Comparison of ENCODE assay signal across 9 cellular contexts in genomic region chr7:142711722-142712616, GRCh38. TPM values are rescaled to one million over a fixed set of nuclear protein-coding genes. Genes with fewer than 3 reads are reported as not detected.
DNase-seq lines count a peak whose midpoint lies in the region; ATAC-seq and TF ChIP-seq lines count a peak whose summit lies in the region.
"Had no signal": no experiment of that assay in that cellular context is flagged by ENCODE, and none has a peak within 500 bp of the region (broad histone marks: within the 10 kb centered on the region; RNA-seq: fewer than 3 reads in every experiment).

No MANE protein-coding gene starts in this region.

- H4K20me1 ChIP-seq in neural cell (ENCODE audit: insufficient read depth), result no peaks in the 10 kb centered on the region

- no peak for TF ChIP-seq RAD21 in neural cell (conservative IDR thresholded peaks at IDR 0.05)

- peak; percentile 57 for TF ChIP-seq CTCF in GM13977 (IDR thresholded peaks at IDR 0.05; ENCODE audit: extremely low read depth, insufficient read depth, missing control alignments)
- peak; percentile 74 for TF ChIP-seq CTCF in chondrocyte (IDR thresholded peaks at IDR 0.05)
- TF ChIP-seq CTCF in neural cell (IDR thresholded peaks at IDR 0.05; ENCODE audit: poor library complexity, severe bottlenecking), result peak; percentile 37
- TF ChIP-seq CTCF in suprapubic skin (IDR thresholded peaks at IDR 0.05), result peak in 1 of 2 donors; percentile 33

- no peak overlapping the region for H2AFZ ChIP-seq in neural cell (ENCODE audit: low read depth, low read length)

- H3K27me3 Mint-ChIP-seq in chondrocyte (ENCODE audit: low read depth), result peaks cover 12% of the 10 kb centered on the region

- H3K27me3 ChIP-seq in neural cell (ENCODE audit: insufficient read depth, low read depth, low read length) (no peaks in the 10 kb centered on the region), suprapubic skin (no peaks in the 10 kb centered on the region)

- H3K27ac ChIP-seq in neural cell (ENCODE audit: low read length), result no peak overlapping the region
- no peak overlapping the region for H3K27ac ChIP-seq in suprapubic skin
- H3K27ac ChIP-seq: SK-N-MC had no signal

- no peaks in the 10 kb centered on the region for H3K4me1 Mint-ChIP-seq in chondrocyte (ENCODE audit: low read depth)

- no peak overlapping the region for H3K4me3 Mint-ChIP-seq in chondrocyte (ENCODE audit: unreplicated experiment)

- H3K9ac ChIP-seq in neural cell (ENCODE audit: low read length), result no peak overlapping the region

- no peak for ATAC-seq in GM21515 (IDR thresholded peaks at IDR 0.05; ENCODE audit: unreplicated experiment)

- H3K36me3 ChIP-seq in neural cell (ENCODE audit: insufficient read depth, low read length) (no peaks in the 10 kb centered on the region), suprapubic skin (no peaks in the 10 kb centered on the region)

- no peaks in the 10 kb centered on the region for H3K9me3 ChIP-seq in neural cell (ENCODE audit: low read length)
- H3K9me3 ChIP-seq in suprapubic skin, result no peaks in the 10 kb centered on the region

- H3K9me2 ChIP-seq in neural cell (ENCODE audit: insufficient read depth, low read length), result no peaks in the 10 kb centered on the region

- in situ Hi-C loops in GM13977 (cut with MboI; ENCODE audit: low pct_unique_long_range_greater_than_20kb, low sequenced_read_pairs, unreplicated experiment), result no loop called here

- TF ChIP-seq POLR2A in suprapubic skin (IDR thresholded peaks at IDR 0.05), result no peak

- no peak overlapping the region for H3K27ac Mint-ChIP-seq in chondrocyte (ENCODE audit: unreplicated experiment)

- no peaks in the 10 kb centered on the region for H3K9me3 Mint-ChIP-seq in chondrocyte (ENCODE audit: low read depth)

- no peaks in the 10 kb centered on the region for H3K4me1 ChIP-seq in suprapubic skin

- H3K4me2 ChIP-seq in neural cell (ENCODE audit: low read length), result no peak overlapping the region

- TF ChIP-seq EP300 in neural cell (conservative IDR thresholded peaks at IDR 0.05; ENCODE audit: poor library complexity, severe bottlenecking), result no peak
- no peak for TF ChIP-seq EP300 in suprapubic skin (IDR thresholded peaks at IDR 0.05)

- no peaks in the 10 kb centered on the region for H3K36me3 Mint-ChIP-seq in chondrocyte (ENCODE audit: low read depth)

- H3K4me3 ChIP-seq in neural cell (ENCODE audit: low read length), result no peak overlapping the region
- H3K4me3 ChIP-seq in suprapubic skin, result no peak overlapping the region
- H3K4me3 ChIP-seq: SK-N-MC had no signal

- 67% methylated on average over 18 of the region's 18 CpGs for WGBS in suprapubic skin

- no peaks in the 10 kb centered on the region for H3K79me2 ChIP-seq in neural cell (replicated peaks; ENCODE audit: insufficient read depth, low read length)

- DNase-seq in CD1c-positive myeloid dendritic cell (ENCODE audit: extremely low spot score) (peak; percentile 24), GM13977 (ENCODE audit: low spot score) (no peak), RKO (ENCODE audit: low spot score) (peak; percentile 63), chondrocyte (ENCODE audit: low spot score) (no peak), suprapubic skin (ENCODE audit: low spot score in 2 of 2) (no peak), NCI-H2227 (lab: John Stamatoyannopoulos, UW; ENCODE audit: unreplicated experiment) (no peak)

- H3F3A ChIP-seq in neural cell (ENCODE audit: insufficient read depth, low read length, poor library complexity, severe bottlenecking), result no peaks in the 10 kb centered on the region

TF ChIP-seq in neural cell, 6 proteins besides CTCF, POLR2A, EP300 and RAD21:
- no peak for TF ChIP-seq TAF1 (IDR thresholded peaks at IDR 0.05; ENCODE audit: low read depth)
- TF ChIP-seq, protein P1, sequence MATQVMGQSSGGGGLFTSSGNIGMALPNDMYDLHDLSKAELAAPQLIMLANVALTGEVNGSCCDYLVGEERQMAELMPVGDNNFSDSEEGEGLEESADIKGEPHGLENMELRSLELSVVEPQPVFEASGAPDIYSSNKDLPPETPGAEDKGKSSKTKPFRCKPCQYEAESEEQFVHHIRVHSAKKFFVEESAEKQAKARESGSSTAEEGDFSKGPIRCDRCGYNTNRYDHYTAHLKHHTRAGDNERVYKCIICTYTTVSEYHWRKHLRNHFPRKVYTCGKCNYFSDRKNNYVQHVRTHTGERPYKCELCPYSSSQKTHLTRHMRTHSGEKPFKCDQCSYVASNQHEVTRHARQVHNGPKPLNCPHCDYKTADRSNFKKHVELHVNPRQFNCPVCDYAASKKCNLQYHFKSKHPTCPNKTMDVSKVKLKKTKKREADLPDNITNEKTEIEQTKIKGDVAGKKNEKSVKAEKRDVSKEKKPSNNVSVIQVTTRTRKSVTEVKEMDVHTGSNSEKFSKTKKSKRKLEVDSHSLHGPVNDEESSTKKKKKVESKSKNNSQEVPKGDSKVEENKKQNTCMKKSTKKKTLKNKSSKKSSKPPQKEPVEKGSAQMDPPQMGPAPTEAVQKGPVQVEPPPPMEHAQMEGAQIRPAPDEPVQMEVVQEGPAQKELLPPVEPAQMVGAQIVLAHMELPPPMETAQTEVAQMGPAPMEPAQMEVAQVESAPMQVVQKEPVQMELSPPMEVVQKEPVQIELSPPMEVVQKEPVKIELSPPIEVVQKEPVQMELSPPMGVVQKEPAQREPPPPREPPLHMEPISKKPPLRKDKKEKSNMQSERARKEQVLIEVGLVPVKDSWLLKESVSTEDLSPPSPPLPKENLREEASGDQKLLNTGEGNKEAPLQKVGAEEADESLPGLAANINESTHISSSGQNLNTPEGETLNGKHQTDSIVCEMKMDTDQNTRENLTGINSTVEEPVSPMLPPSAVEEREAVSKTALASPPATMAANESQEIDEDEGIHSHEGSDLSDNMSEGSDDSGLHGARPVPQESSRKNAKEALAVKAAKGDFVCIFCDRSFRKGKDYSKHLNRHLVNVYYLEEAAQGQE (IDR thresholded peaks at IDR 0.05; ENCODE audit: borderline replicate concordance), result no peak
- no peak for TF ChIP-seq EZH2 (IDR thresholded peaks at IDR 0.05; ENCODE audit: borderline replicate concordance, insufficient read depth, low read length, poor library complexity, severe bottlenecking)
- no peak for TF ChIP-seq MXI1 (conservative IDR thresholded peaks at IDR 0.05; ENCODE audit: poor library complexity, severe bottlenecking)

RNA-seq across cellular contexts. Expression of gene PRSS1, which starts 37.3 kb away (rescaled TPM):
- not detected in 3 replicates for total RNA-seq in chondrocyte
- not detected in 2 replicates for polyA plus RNA-seq in neural cell
- polyA minus RNA-seq in neural cell, result not detected in 2 replicates
- not detected for total RNA-seq in suprapubic skin

RNA-seq across cellular contexts. Expression of gene PRSS2, which starts 58.8 kb away (rescaled TPM):
- total RNA-seq in chondrocyte (not detected in 3 replicates), suprapubic skin (not detected)
- not detected in 2 replicates for polyA plus RNA-seq in neural cell
- polyA minus RNA-seq in neural cell, result not detected in 2 replicates

Comparison
In these comparisons a context has a peak if more than half of its experiments do, and no peak if none do; other contexts are left out.
1. DNase-seq: peak in CD1c-positive myeloid dendritic cell (single experiment) and RKO (single experiment); none in GM13977 (single experiment), chondrocyte (single experiment), suprapubic skin (0 of 2) and NCI-H2227 (single experiment).